Comparison of ENCODE assay signal across 1 cellular context in the genomic region with DNA sequence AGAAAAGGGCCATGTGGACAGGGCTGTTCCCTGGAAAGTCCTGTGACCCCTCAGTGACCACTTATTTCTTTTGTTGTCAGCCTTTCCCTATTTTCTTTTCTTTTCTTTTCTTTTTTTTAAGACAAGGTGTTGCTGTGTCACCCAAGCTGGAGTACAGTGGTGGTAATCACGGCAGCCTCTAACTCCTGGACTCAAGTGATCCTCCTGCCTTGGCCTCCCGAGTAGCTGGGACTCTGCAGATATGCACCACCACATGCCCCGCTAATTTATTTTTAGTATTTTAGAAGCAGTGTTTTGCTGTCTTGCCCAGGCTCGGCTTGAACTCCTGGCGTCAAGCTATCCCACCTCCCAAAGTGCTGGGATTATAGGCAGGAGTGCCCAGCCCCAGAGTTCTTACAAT.
TF ChIP-seq lines count a peak whose summit lies in the region.

No MANE protein-coding gene starts in this region.

TF ChIP-seq in K562, 482 proteins besides CTCF, POLR2A, EP300 and RAD21:
- no peak for TF ChIP-seq CBX1 (IDR thresholded peaks at IDR 0.05; ENCODE audit: low read depth)
- TF ChIP-seq, protein P1, sequence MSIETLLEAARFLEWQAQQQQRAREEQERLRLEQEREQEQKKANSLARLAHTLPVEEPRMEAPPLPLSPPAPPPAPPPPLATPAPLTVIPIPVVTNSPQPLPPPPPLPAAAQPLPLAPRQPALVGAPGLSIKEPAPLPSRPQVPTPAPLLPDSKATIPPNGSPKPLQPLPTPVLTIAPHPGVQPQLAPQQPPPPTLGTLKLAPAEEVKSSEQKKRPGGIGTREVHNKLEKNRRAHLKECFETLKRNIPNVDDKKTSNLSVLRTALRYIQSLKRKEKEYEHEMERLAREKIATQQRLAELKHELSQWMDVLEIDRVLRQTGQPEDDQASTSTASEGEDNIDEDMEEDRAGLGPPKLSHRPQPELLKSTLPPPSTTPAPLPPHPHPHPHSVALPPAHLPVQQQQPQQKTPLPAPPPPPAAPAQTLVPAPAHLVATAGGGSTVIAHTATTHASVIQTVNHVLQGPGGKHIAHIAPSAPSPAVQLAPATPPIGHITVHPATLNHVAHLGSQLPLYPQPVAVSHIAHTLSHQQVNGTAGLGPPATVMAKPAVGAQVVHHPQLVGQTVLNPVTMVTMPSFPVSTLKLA (conservative IDR thresholded peaks at IDR 0.05): peak in 1 of 2 experiments; percentile 51; a peak in 1 of 4 replicates
- TF ChIP-seq, protein P2, sequence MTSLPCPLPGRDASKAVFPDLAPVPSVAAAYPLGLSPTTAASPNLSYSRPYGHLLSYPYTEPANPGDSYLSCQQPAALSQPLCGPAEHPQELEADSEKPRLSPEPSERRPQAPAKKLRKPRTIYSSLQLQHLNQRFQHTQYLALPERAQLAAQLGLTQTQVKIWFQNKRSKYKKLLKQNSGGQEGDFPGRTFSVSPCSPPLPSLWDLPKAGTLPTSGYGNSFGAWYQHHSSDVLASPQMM (CRISPR knock-in tag; IDR thresholded peaks at IDR 0.05): no peak
